ENCODE assay signal across 1 cellular context in the genomic region with DNA sequence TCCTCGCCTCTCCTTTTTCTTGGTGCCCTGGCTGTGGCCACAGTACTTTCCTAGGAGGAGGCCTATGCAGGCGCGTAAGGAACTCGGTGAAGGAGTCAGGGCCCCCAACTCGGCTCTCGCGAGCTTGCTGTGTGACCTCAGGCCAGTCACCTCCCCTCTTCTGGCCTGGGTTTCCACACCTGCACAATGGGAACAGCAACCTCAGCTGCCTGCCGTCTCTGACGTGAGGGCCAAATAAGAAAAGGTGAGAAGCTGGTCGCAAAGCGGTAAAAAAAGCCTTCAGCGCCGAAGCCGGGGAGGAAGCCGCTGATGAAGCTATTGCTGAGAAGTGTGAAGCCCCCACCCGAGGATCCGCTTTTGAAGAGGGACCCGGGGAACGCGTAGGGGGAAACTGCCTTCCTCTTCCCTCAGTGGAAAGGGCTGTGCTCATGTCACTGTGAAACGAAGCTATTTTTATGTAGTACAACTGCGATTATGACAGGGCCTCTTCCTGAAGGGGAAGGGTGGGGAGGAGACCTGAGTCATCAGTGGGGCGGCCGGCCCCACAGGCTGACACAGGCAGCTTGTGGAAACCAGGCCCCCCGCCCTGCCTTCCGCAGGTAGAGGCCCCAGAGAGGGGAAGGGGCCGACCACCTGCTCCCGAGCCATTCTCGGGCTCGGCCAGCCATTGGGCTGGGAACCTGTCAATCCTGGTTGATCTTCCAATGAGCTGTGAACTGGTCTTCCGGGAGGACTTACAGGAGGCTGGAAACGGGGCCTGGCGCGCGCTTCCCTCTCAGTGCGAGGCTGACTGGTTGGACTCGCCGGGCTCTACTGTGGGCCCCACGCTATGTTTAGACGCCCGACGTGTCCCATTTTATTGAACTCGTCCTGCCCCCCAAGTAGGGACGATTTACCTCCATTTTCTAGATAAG.
TF ChIP-seq lines count a peak whose summit lies in the region.

No MANE protein-coding gene starts in this region.

TF ChIP-seq in K562, 482 proteins besides CTCF, POLR2A, EP300 and RAD21 (continued from another document and continues in another):
- no peak for TF ChIP-seq ZNF174 (CRISPR knock-in tag; IDR thresholded peaks at IDR 0.05)
- no peak for TF ChIP-seq KDM1A (IDR thresholded peaks at IDR 0.05)
- no peak for TF ChIP-seq ZNF583 (CRISPR knock-in tag; IDR thresholded peaks at IDR 0.05)
- TF ChIP-seq, protein P1, sequence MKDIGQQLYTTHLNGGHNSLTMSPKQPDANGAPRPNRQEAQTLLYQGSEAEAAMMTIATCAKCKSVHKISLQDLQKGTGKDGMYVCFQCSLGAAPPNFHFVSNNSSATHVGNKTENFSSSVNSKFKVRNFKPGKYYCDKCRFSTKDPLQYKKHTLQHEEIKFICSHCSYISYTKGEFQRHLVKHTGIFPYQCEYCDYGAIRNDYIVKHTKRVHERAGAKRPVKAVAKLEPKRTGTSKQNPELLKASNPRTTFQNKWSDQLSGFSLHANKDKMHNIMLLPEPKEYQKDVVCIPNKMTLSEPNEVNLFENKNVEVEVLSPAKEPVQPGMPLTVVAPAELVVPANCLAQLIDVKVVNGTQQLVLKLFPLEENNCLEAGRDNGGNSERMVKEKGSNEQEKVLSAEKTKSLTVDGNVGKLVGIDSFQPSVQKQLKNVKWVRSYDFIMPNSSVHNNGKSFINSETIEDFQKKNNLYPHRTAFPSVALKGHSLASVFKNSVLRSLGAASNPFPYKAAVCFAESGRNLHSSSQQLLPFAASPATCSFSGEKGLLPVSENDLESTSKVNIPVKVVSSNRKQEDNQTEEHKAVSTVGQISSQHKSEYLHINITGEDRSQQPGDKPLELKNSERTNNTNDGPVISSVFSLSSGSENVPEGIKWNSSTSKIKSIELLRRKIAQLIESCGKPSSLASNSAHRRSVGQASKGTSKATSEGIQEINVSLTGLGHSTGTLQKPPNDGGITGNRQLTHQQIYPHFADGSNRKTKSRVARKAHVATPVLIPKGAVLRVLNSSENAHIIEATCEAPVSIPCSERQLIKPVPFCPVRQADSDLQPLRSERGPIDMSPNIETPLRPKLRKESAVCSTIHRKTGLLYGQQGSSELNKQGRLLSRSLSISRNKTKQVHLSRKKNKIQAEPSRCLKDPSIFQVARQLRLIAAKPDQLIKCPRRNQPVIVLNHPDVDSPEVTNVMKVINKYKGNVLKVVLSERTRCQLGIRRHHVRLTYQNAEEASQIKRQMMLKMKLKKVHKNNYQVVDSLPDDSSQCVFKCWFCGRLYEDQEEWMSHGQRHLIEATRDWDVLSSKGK (CRISPR knock-in tag; IDR thresholded peaks at IDR 0.05): no peak
- peak; percentile 71 for TF ChIP-seq ZNF766 (CRISPR knock-in tag; conservative IDR thresholded peaks at IDR 0.05)
- TF ChIP-seq PURB (CRISPR knock-in tag; IDR thresholded peaks at IDR 0.05; ENCODE audit: low read depth): no peak
- TF ChIP-seq RNF2 (IDR thresholded peaks at IDR 0.05): no peak
- TF ChIP-seq THRB (CRISPR knock-in tag; conservative IDR thresholded peaks at IDR 0.05): no peak
- no peak for TF ChIP-seq SRSF9 (IDR thresholded peaks at IDR 0.05; ENCODE audit: borderline replicate concordance, low read depth, low read length)
- no peak for TF ChIP-seq ZNF695 (CRISPR knock-in tag; IDR thresholded peaks at IDR 0.05)
- TF ChIP-seq ZNF785 (CRISPR knock-in tag; IDR thresholded peaks at IDR 0.05): no peak
- TF ChIP-seq NFYB (IDR thresholded peaks at IDR 0.05; ENCODE audit: extremely low read depth, insufficient read length): peak; percentile 79
- peak; percentile 45; the same call in 1 of the 2 replicates for TF ChIP-seq ZSCAN29 (IDR thresholded peaks at IDR 0.05)
- TF ChIP-seq FOS (IDR thresholded peaks at IDR 0.05; ENCODE audit: extremely low read depth, insufficient read length): peak; percentile 72
- no peak for TF ChIP-seq ZC3H11A (IDR thresholded peaks at IDR 0.05; ENCODE audit: low read depth, low read length)
- no peak for TF ChIP-seq RBM39 (optimal IDR thresholded peaks at IDR 0.05; ENCODE audit: low read depth, low read length)
- no peak for TF ChIP-seq STAG1 (CRISPR knock-in tag; IDR thresholded peaks at IDR 0.05; ENCODE audit: borderline replicate concordance)
- TF ChIP-seq, protein P2, sequence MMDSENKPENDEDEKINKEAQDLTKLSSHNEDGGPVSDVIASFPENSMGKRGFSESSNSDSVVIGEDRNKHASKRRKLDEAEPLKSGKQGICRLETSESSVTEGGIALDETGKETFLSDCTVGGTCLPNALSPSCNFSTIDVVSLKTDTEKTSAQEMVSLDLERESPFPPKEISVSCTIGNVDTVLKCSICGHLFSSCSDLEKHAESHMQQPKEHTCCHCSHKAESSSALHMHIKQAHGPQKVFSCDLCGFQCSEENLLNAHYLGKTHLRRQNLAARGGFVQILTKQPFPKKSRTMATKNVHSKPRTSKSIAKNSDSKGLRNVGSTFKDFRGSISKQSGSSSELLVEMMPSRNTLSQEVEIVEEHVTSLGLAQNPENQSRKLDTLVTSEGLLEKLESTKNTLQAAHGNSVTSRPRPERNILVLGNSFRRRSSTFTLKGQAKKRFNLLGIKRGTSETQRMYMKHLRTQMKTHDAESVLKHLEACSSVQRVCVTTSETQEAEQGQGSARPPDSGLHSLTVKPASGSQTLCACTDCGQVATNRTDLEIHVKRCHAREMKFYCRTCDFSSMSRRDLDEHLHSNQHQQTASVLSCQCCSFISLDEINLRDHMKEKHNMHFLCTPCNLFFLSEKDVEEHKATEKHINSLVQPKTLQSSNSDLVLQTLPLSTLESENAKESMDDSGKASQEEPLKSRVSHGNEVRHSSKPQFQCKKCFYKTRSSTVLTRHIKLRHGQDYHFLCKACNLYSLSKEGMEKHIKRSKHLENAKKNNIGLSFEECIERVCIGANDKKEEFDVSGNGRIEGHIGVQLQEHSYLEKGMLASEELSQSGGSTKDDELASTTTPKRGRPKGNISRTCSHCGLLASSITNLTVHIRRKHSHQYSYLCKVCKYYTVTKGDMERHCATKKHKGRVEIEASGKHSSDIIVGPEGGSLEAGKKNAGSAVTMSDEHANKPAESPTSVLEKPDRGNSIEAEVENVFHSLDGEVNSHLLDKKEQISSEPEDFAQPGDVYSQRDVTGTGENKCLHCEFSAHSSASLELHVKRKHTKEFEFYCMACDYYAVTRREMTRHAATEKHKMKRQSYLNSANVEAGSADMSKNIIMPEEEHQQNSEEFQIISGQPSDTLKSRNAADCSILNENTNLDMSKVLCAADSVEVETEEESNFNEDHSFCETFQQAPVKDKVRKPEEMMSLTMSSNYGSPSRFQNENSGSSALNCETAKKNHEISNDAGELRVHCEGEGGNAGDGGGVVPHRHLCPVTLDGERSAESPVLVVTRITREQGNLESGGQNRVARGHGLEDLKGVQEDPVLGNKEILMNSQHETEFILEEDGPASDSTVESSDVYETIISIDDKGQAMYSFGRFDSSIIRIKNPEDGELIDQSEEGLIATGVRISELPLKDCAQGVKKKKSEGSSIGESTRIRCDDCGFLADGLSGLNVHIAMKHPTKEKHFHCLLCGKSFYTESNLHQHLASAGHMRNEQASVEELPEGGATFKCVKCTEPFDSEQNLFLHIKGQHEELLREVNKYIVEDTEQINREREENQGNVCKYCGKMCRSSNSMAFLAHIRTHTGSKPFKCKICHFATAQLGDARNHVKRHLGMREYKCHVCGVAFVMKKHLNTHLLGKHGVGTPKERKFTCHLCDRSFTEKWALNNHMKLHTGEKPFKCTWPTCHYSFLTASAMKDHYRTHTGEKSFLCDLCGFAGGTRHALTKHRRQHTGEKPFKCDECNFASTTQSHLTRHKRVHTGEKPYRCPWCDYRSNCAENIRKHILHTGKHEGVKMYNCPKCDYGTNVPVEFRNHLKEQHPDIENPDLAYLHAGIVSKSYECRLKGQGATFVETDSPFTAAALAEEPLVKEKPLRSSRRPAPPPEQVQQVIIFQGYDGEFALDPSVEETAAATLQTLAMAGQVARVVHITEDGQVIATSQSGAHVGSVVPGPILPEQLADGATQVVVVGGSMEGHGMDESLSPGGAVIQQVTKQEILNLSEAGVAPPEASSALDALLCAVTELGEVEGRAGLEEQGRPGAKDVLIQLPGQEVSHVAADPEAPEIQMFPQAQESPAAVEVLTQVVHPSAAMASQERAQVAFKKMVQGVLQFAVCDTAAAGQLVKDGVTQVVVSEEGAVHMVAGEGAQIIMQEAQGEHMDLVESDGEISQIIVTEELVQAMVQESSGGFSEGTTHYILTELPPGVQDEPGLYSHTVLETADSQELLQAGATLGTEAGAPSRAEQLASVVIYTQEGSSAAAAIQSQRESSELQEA (IDR thresholded peaks at IDR 0.05; ENCODE audit: low read depth): no peak
- TF ChIP-seq TRIM28 (IDR thresholded peaks at IDR 0.05): no peak
- TF ChIP-seq SRSF7 (optimal IDR thresholded peaks at IDR 0.05; ENCODE audit: low read depth, low read length): no peak
- TF ChIP-seq L3MBTL2 (IDR thresholded peaks at IDR 0.05): peak; percentile 96
- no peak for TF ChIP-seq SRF (CRISPR knock-in tag; IDR thresholded peaks at IDR 0.05)
- TF ChIP-seq, protein P3, sequence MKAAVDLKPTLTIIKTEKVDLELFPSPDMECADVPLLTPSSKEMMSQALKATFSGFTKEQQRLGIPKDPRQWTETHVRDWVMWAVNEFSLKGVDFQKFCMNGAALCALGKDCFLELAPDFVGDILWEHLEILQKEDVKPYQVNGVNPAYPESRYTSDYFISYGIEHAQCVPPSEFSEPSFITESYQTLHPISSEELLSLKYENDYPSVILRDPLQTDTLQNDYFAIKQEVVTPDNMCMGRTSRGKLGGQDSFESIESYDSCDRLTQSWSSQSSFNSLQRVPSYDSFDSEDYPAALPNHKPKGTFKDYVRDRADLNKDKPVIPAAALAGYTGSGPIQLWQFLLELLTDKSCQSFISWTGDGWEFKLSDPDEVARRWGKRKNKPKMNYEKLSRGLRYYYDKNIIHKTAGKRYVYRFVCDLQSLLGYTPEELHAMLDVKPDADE (conservative IDR thresholded peaks at IDR 0.05; ENCODE audit: control insufficient read depth, low read depth, low read length): no peak
- TF ChIP-seq PML (IDR thresholded peaks at IDR 0.05; ENCODE audit: low read length): no peak
- TF ChIP-seq ASH1L (IDR thresholded peaks at IDR 0.05; ENCODE audit: borderline replicate concordance, low read depth, partially characterized antibody): peak; percentile 73
- no peak for TF ChIP-seq UBTF (IDR thresholded peaks at IDR 0.05; ENCODE audit: borderline replicate concordance in 1 of 2, low read depth in 2 of 2, low read length in 2 of 2)
- TF ChIP-seq ZBTB17 (CRISPR knock-in tag; IDR thresholded peaks at IDR 0.05): no peak
- TF ChIP-seq MTA2 (IDR thresholded peaks at IDR 0.05; ENCODE audit: low read depth): no peak
- no peak for TF ChIP-seq ARID3A (IDR thresholded peaks at IDR 0.05; ENCODE audit: borderline replicate concordance, low read depth, low read length)
- peak; percentile 49; the same call in 1 of the 2 replicates for TF ChIP-seq PHF8 (IDR thresholded peaks at IDR 0.05; ENCODE audit: borderline replicate concordance, low read length)
- TF ChIP-seq ZBTB1 (CRISPR knock-in tag; IDR thresholded peaks at IDR 0.05; ENCODE audit: borderline replicate concordance, low read depth): no peak
- 0 out of 2 replicates have a peak, but pooled peaks have one; percentile 21 for TF ChIP-seq ZNF584 (CRISPR knock-in tag; IDR thresholded peaks at IDR 0.05; ENCODE audit: low read depth)
- peak; percentile 66 to 80 for TF ChIP-seq MAZ (CRISPR knock-in tag; conservative IDR thresholded peaks at IDR 0.05 in 1 of 2, IDR thresholded peaks at IDR 0.05 in 1 of 2)
- TF ChIP-seq BRD4 (IDR thresholded peaks at IDR 0.05): no peak
- TF ChIP-seq HNRNPLL (IDR thresholded peaks at IDR 0.05; ENCODE audit: low read depth, low read length, poor library complexity, severe bottlenecking): no peak
- no peak for TF ChIP-seq ZNF830 (CRISPR knock-in tag; IDR thresholded peaks at IDR 0.05)
- no peak for TF ChIP-seq CCNT2 (IDR thresholded peaks at IDR 0.05; ENCODE audit: borderline replicate concordance, extremely low read depth, insufficient read length, low read depth, low read length)
- TF ChIP-seq CSDE1 (IDR thresholded peaks at IDR 0.05): no peak
- TF ChIP-seq KLF16 (IDR thresholded peaks at IDR 0.05): no peak
